ENCODE assay signal across 34 cellular contexts in the genomic region with DNA sequence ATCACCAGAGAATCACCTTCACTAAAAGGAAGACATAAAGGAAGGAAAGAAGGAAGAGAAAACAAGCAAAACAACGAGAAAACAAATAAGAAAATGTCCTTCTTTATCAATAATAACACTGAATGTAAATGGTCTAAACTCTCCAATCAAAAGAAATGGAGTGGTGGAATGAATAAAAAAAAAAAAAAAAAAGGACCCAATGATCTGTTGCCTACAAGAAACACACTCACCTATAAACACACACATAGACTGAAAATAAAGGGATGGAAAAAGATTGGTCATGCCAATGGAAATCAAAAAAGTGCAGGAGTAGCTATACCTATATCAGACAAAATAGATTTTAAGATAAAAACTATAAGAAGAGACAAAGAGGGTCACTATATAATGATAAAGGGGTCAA.
"Had no signal": no experiment of that assay in that cellular context is flagged by ENCODE, and none has a peak within 500 bp of the region (broad histone marks: within the 10 kb centered on the region; RNA-seq: fewer than 3 reads in every experiment).

No MANE protein-coding gene starts in this region.

- DNase-seq: activated B cell treated with CpG ODN at 0.5 μM for 24 hours; activated CD4-positive, alpha-beta memory T cell treated with anti-CD3 and anti-CD28 coated beads for 36 hours; activated CD4-positive, alpha-beta T cell treated with anti-CD3 and anti-CD28 coated beads for 4 hours; activated CD4-positive, alpha-beta T cell treated with anti-CD3 and anti-CD28 coated beads, Interleukin-2, amount 10 ng/mL, durations not matched to agents 24 days and 14 days; activated CD4-positive, alpha-beta T cell treated with anti-CD3 and anti-CD28 coated beads, Interleukin-2, amount 50 U/mL, for 1 hour; activated CD4-positive, alpha-beta T cell treated with anti-CD3 and anti-CD28 coated beads, Interleukin-2, amount 50 U/mL, for 4 hours; activated CD4-positive, CD25-positive, alpha-beta regulatory T cell treated with anti-CD3 and anti-CD28 coated beads, Interleukin-2, amount 50 U/mL, for 72 hours; activated CD8-positive, alpha-beta memory T cell treated with anti-CD3 and anti-CD28 coated beads, Interleukin-2, amount 50 U/mL, for 4 hours; activated CD8-positive, alpha-beta T cell treated with anti-CD3 and anti-CD28 coated beads for 36 hours; activated effector memory CD4-positive, alpha-beta T cell treated with anti-CD3 and anti-CD28 coated beads, Interleukin-2, amount 50 U/mL, for 16 hours; activated gamma-delta T cell treated with Interleukin-2 at 50 U/mL for 16 hours; activated naive CD4-positive, alpha-beta T cell; activated naive CD4-positive, alpha-beta T cell treated with anti-CD3 and anti-CD28 coated beads for 36 hours; activated naive CD8-positive, alpha-beta T cell treated with anti-CD3 and anti-CD28 coated beads for 36 hours; activated T-cell treated with anti-CD3 and anti-CD28 coated beads for 4 hours; activated T-cell treated with anti-CD3 and anti-CD28 coated beads, Interleukin-2, amount 50 U/mL, for 1 hour; activated T-cell treated with anti-CD3 and anti-CD28 coated beads, Interleukin-2, amount 50 U/mL, for 4 hours; activated T-cell treated with anti-CD3 and anti-CD28 coated beads, Interleukin-2, amount 50 U/mL, for 72 hours; adrenal gland; amniotic stem cell; aorta; body of pancreas; brain microvascular endothelial cell; central memory CD4-positive, alpha-beta T cell; T-helper 1 cell; T-helper 2 cell; T-helper 9 cell had no signal

- H3K27ac Mint-ChIP-seq: activated B cell treated with CpG ODN at 0.5 μM for 24 hours; activated CD4-positive, alpha-beta memory T cell treated with anti-CD3 and anti-CD28 coated beads for 36 hours; activated CD4-positive, alpha-beta T cell treated with anti-CD3 and anti-CD28 coated beads, Interleukin-2, amount 10 ng/mL, durations not matched to agents 24 days and 14 days; activated CD8-positive, alpha-beta T cell treated with anti-CD3 and anti-CD28 coated beads for 36 hours; activated naive CD4-positive, alpha-beta T cell treated with anti-CD3 and anti-CD28 coated beads for 36 hours; activated naive CD4-positive, alpha-beta T cell treated with anti-CD3 and anti-CD28 coated beads, Interleukin-2, amount 50 U/mL, for 72 hours; activated naive CD8-positive, alpha-beta T cell treated with anti-CD3 and anti-CD28 coated beads for 36 hours; activated T-cell treated with anti-CD3 and anti-CD28 coated beads, Interleukin-2, amount 50 U/mL, for 72 hours; activated T-helper 1 cell treated with anti-CD3 and anti-CD28 coated beads, Interleukin-12 subunit alpha, Interleukin-12 subunit beta, Interleukin-2, Interleukin-4 antibody, amounts not matched to agents 30 ng/mL and 10 ng/mL and 1 ng/mL, durations not matched to agents 14 hours and 24 hours and 36 hours; activated T-helper 17 cell treated with anti-CD3 and anti-CD28 coated beads, Interleukin-2, amount 50 U/mL, for 72 hours; T-helper 1 cell treated with Interleukin-12 subunit alpha and Interleukin-12 subunit beta and Interleukin-4 antibody, amounts not matched to agents 30 μg/mL and 1 μg/mL, for 36 hours; T-helper 2 cell treated with Interferon-gamma antibody and Interleukin-4, amounts not matched to agents 5 μg/mL and 100 μg/mL, for 36 hours had no signal

- H3K9me3 Mint-ChIP-seq: activated naive CD4-positive, alpha-beta T cell treated with anti-CD3 and anti-CD28 coated beads for 36 hours; activated T-cell treated with anti-CD3 and anti-CD28 coated beads, Interleukin-2, amount 50 U/mL, for 72 hours had no signal

- FAIRE-seq: astrocyte, TTC549 had no signal

- ATAC-seq: activated CD8-positive, alpha-beta T cell treated with anti-CD3 and anti-CD28 coated beads for 36 hours; activated naive CD4-positive, alpha-beta T cell treated with anti-CD3 and anti-CD28 coated beads, Interleukin-2, amount 50 U/mL, for 72 hours; activated T-cell treated with anti-CD3 and anti-CD28 coated beads, Interleukin-2, amount 50 U/mL, for 4 hours; activated T-cell treated with anti-CD3 and anti-CD28 coated beads, Interleukin-2, amount 50 U/mL, for 72 hours; activated T-helper 17 cell treated with anti-CD3 and anti-CD28 coated beads, Interleukin-2, amount 50 U/mL, for 72 hours; body of pancreas had no signal

- H3K4me3 Mint-ChIP-seq: activated B cell treated with CpG ODN at 0.5 μM for 24 hours; activated CD4-positive, alpha-beta memory T cell treated with anti-CD3 and anti-CD28 coated beads for 36 hours; activated CD4-positive, alpha-beta T cell treated with anti-CD3 and anti-CD28 coated beads, Interleukin-2, amount 10 ng/mL, durations not matched to agents 24 days and 14 days; activated CD8-positive, alpha-beta T cell treated with anti-CD3 and anti-CD28 coated beads for 36 hours; activated naive CD4-positive, alpha-beta T cell treated with anti-CD3 and anti-CD28 coated beads for 36 hours; activated naive CD8-positive, alpha-beta T cell treated with anti-CD3 and anti-CD28 coated beads for 36 hours; activated T-cell treated with anti-CD3 and anti-CD28 coated beads, Interleukin-2, amount 50 U/mL, for 4 hours; activated T-cell treated with anti-CD3 and anti-CD28 coated beads, Interleukin-2, amount 50 U/mL, for 72 hours; activated T-helper 1 cell treated with anti-CD3 and anti-CD28 coated beads, Interleukin-12 subunit alpha, Interleukin-12 subunit beta, Interleukin-2, Interleukin-4 antibody, amounts not matched to agents 30 ng/mL and 10 ng/mL and 1 ng/mL, durations not matched to agents 14 hours and 24 hours and 36 hours; activated T-helper 17 cell treated with anti-CD3 and anti-CD28 coated beads, Interleukin-2, amount 50 U/mL, for 72 hours; T-helper 1 cell treated with Interleukin-12 subunit alpha and Interleukin-12 subunit beta and Interleukin-4 antibody, amounts not matched to agents 30 μg/mL and 1 μg/mL, for 36 hours; T-helper 2 cell treated with Interferon-gamma antibody and Interleukin-4, amounts not matched to agents 5 μg/mL and 100 μg/mL, for 36 hours had no signal

- H3K36me3 Mint-ChIP-seq: activated CD4-positive, alpha-beta memory T cell treated with anti-CD3 and anti-CD28 coated beads for 36 hours; activated naive CD8-positive, alpha-beta T cell treated with anti-CD3 and anti-CD28 coated beads for 36 hours had no signal
